In genomic region chr7:1940402-1940786, GRCh38 we compare ENCODE assay signal across 8 cellular contexts.
DNase-seq lines count a peak whose midpoint lies in the region; ATAC-seq and TF ChIP-seq lines count a peak whose summit lies in the region.

No MANE protein-coding gene starts in this region.

- no peak overlapping the region for H3K4me3 Mint-ChIP-seq in nephron progenitor cell

- no peaks in the 10 kb centered on the region for H3K79me2 ChIP-seq in fibroblast of lung (ENCODE audit: control insufficient read depth, insufficient read depth, low read length)

- peak; percentile 90 for ATAC-seq in GM21723 (IDR thresholded peaks at IDR 0.05; ENCODE audit: unreplicated experiment)

- no peaks in the 10 kb centered on the region for H3K4me1 ChIP-seq in fibroblast of lung (ENCODE audit: control insufficient read depth, extremely low read depth, insufficient read depth, low read length)

- H3K27me3 ChIP-seq in MG63 (no peaks in the 10 kb centered on the region), fibroblast of lung (ENCODE audit: control insufficient read depth, insufficient read depth, low read length) (no peaks in the 10 kb centered on the region)

- peaks cover 26% of the 10 kb centered on the region for H3K36me3 Mint-ChIP-seq in nephron progenitor cell (ENCODE audit: low read depth)

- H2AFZ ChIP-seq in fibroblast of lung (ENCODE audit: low read length), result no peak overlapping the region

- no peak overlapping the region for H3K9ac ChIP-seq in fibroblast of lung (ENCODE audit: insufficient read depth, low read length)

- H4K20me1 ChIP-seq in fibroblast of lung (ENCODE audit: control insufficient read depth, extremely low read depth, insufficient read depth, low read length), result no peaks in the 10 kb centered on the region

- TF ChIP-seq CTCF in fibroblast of lung (conservative IDR thresholded peaks at IDR 0.05 in 1 of 2, IDR thresholded peaks at IDR 0.05 in 1 of 2; ENCODE audit: low read depth in 1 of 2, low read length in 2 of 2) (no peak), nephron progenitor cell (IDR thresholded peaks at IDR 0.05) (no peak)

- no peak overlapping the region for H3K27ac ChIP-seq in fibroblast of lung (ENCODE audit: insufficient read depth, low read length)

- H3K27me3 Mint-ChIP-seq in nephron progenitor cell (ENCODE audit: low read depth, poor library complexity), result peaks cover 4% of the 10 kb centered on the region

- no peak overlapping the region for H3K4me2 ChIP-seq in fibroblast of lung (ENCODE audit: extremely low read depth, insufficient read depth, low read length)

- H3K27ac Mint-ChIP-seq in nephron progenitor cell, result no peak overlapping the region

- H3K36me3 ChIP-seq in MG63, result no peaks in the 10 kb centered on the region
- no peaks in the 10 kb centered on the region for H3K36me3 ChIP-seq in fibroblast of lung (ENCODE audit: control insufficient read depth, insufficient read depth, low read length)

- H3K4me3 ChIP-seq in MG63 (no peak overlapping the region), fibroblast of lung (replicated peaks in 1 of 4; ENCODE audit: control extremely low read depth in 1 of 4, insufficient read depth in 1 of 4, low read depth in 3 of 4, low read length in 4 of 4) (no peak overlapping the region)

- H3K9me3 Mint-ChIP-seq in nephron progenitor cell, result peaks cover 21% of the 10 kb centered on the region

- H3K4me1 Mint-ChIP-seq in nephron progenitor cell, result peaks cover 39% of the 10 kb centered on the region

- peak; percentile 52 for DNase-seq in ELR (ENCODE audit: low read depth)
- peak; percentile 87 for DNase-seq in MG63
- peak; percentile 81 for DNase-seq in activated CD8-positive, alpha-beta memory T cell treated with anti-CD3 and anti-CD28 coated beads for 1 hour (ENCODE audit: extremely low read depth in 1 of 2, low read depth in 1 of 2)
- DNase-seq in fibroblast of lung (ENCODE audit: low read depth in 2 of 2), result peak; percentile 36 to 71
- peak; percentile 71 to 79 for DNase-seq in stimulated activated CD4-positive, alpha-beta T cell treated with anti-CD3 and anti-CD28 coated beads, Interleukin-15, amount 100 ng/mL, for 1 hour (ENCODE audit: low read depth in 1 of 2, low spot score in 1 of 2)
- no peak for DNase-seq in nephron progenitor cell
- no peak for DNase-seq in NCI-H82 (lab: John Stamatoyannopoulos, UW)

- no peaks in the 10 kb centered on the region for H3K9me3 ChIP-seq in MG63
- H3K9me3 ChIP-seq in fibroblast of lung (ENCODE audit: control insufficient read depth, insufficient read depth, low read depth, low read length), result no peaks in the 10 kb centered on the region

Comparison
In these comparisons a context has a peak if more than half of its experiments do, and no peak if none do; other contexts are left out.
1. DNase-seq: peak in ELR (single experiment), MG63 (single experiment), activated CD8-positive, alpha-beta memory T cell treated with anti-CD3 and anti-CD28 coated beads for 1 hour (2 of 2), fibroblast of lung (2 of 2) and stimulated activated CD4-positive, alpha-beta T cell treated with anti-CD3 and anti-CD28 coated beads, Interleukin-15, amount 100 ng/mL, for 1 hour (2 of 2); none in nephron progenitor cell (single experiment) and NCI-H82 (single experiment).